ENCODE assay signal across 25 cellular contexts in the genomic region with DNA sequence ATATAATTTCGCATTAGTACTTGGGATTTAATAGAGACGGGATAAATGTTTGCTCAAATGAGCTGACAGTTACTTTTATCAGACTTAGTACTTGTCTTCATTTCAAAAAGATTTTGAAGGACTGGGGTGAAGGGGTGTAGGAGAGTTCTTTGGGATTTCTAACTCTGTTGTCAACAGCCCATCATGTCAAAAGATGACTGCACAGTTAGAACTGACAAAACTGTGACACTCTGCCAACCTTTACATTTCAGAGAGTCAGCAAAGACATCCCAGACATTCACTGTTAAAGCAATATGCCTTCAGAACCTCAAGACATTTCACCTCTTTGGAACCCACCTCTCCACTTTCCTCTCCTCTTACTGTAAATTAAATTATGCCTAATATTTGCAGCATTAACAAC.
"Had no signal": no experiment of that assay in that cellular context is flagged by ENCODE, and none has a peak within 500 bp of the region (broad histone marks: within the 10 kb centered on the region; RNA-seq: fewer than 3 reads in every experiment).

No MANE protein-coding gene starts in this region.

- H3K27me3 ChIP-seq: colonic mucosa, esophagus squamous epithelium, gastrocnemius medialis, hepatocyte, left lung had no signal

- ATAC-seq: effector memory CD8-positive, alpha-beta T cell; esophagus mucosa; gastrocnemius medialis; left lung; lower lobe of right lung; mucosa of descending colon had no signal

- H3K27ac ChIP-seq: colonic mucosa, epithelial cell of prostate, esophagus squamous epithelium, gastrocnemius medialis, hepatocyte, left lung, lower lobe of right lung had no signal

- H3K4me1 ChIP-seq: colonic mucosa, esophagus squamous epithelium, gastrocnemius medialis, left lung, lower lobe of right lung had no signal

- DNase-seq: colonic mucosa; cortex of kidney; effector CD8-positive, alpha-beta T cell; effector memory CD8-positive, alpha-beta T cell; endodermal cell; erythroblast; esophagus squamous epithelium; foreskin fibroblast; foreskin melanocyte; gastrocnemius medialis; glutamatergic neuron; head of caudate nucleus; hypothalamus; immature natural killer cell; islet precursor cell; kidney; kidney glomerular epithelial cell; left lung; lower lobe of right lung; mesenchymal stem cell; mucosa of descending colon; naive B cell had no signal

- H3K4me3 ChIP-seq: colonic mucosa, esophagus squamous epithelium, gastrocnemius medialis, hepatocyte, left lung, lower lobe of right lung, mucosa of descending colon had no signal

- H3K36me3 ChIP-seq: colonic mucosa, esophagus squamous epithelium, gastrocnemius medialis, left lung, lower lobe of right lung had no signal

- H3K9me3 ChIP-seq: colonic mucosa, esophagus squamous epithelium, gastrocnemius medialis, lower lobe of right lung, mucosa of descending colon had no signal
